ENCODE assay signal across 2 cellular contexts in genomic region chr12:132364348-132364902, GRCh38.
TF ChIP-seq lines count a peak whose summit lies in the region.

No MANE protein-coding gene starts in this region.

TF ChIP-seq in HCT116, 20 proteins besides CTCF, POLR2A, EP300 and RAD21 (continued from another document):
- no peak for TF ChIP-seq FOSL1 (IDR thresholded peaks at IDR 0.05; ENCODE audit: low read depth)
- TF ChIP-seq SIN3A (IDR thresholded peaks at IDR 0.05; ENCODE audit: low read depth): no peak
- TF ChIP-seq TCF7L2 (IDR thresholded peaks at IDR 0.05; ENCODE audit: borderline replicate concordance, extremely low read depth, insufficient read depth, insufficient read length): no peak
- no peak for TF ChIP-seq SP1 (IDR thresholded peaks at IDR 0.05; ENCODE audit: low read depth)
- TF ChIP-seq ZFX (IDR thresholded peaks at IDR 0.05): no peak
- TF ChIP-seq SRF (IDR thresholded peaks at IDR 0.05; ENCODE audit: low read depth): no peak
- TF ChIP-seq REST (IDR thresholded peaks at IDR 0.05; ENCODE audit: low read depth): no peak
- no peak for TF ChIP-seq EZH2 (IDR thresholded peaks at IDR 0.05)
- TF ChIP-seq MAX (IDR thresholded peaks at IDR 0.05): no peak

TF ChIP-seq in HepG2, 621 proteins besides CTCF, POLR2A, EP300 and RAD21:
- TF ChIP-seq ZBTB25 (CRISPR knock-in tag; IDR thresholded peaks at IDR 0.05) (no peak), GFI1 (CRISPR knock-in tag; IDR thresholded peaks at IDR 0.05; ENCODE audit: borderline replicate concordance) (no peak), NR2C2 (CRISPR knock-in tag; IDR thresholded peaks at IDR 0.05; ENCODE audit: borderline replicate concordance) (peak; percentile 69), FOXO4 (CRISPR knock-in tag; conservative IDR thresholded peaks at IDR 0.05) (0 out of 2 replicates have a peak, but pooled peaks have one; percentile 55), BORCS8-MEF2B (CRISPR knock-in tag; IDR thresholded peaks at IDR 0.05) (no peak), AHR (CRISPR knock-in tag; IDR thresholded peaks at IDR 0.05) (no peak), ATF7 (IDR thresholded peaks at IDR 0.05) (no peak), ATF7 (CRISPR knock-in tag; IDR thresholded peaks at IDR 0.05) (no peak), ZSCAN25 (CRISPR knock-in tag; IDR thresholded peaks at IDR 0.05) (peak; percentile 80; the same call in 1 of the 2 replicates)
